20 cellular contexts compared by ENCODE assay signal in genomic region chr7:155581107-155581830, GRCh38. TPM values are rescaled to one million over a fixed set of nuclear protein-coding genes. Genes with fewer than 3 reads are reported as not detected.
"Had no signal": no experiment of that assay in that cellular context is flagged by ENCODE, and none has a peak within 500 bp of the region (broad histone marks: within the 10 kb centered on the region; RNA-seq: fewer than 3 reads in every experiment).

No MANE protein-coding gene starts in this region.

- H3K27ac ChIP-seq: left lung, sigmoid colon, stomach, thoracic aorta had no signal

- H3K4me3 ChIP-seq: left lung, sigmoid colon, stomach, thoracic aorta had no signal

- FAIRE-seq: astrocyte, colon, keratinocyte, urothelium cell line had no signal

- H3K36me3 ChIP-seq: left lung, sigmoid colon, stomach, thoracic aorta had no signal

- H3K4me1 Mint-ChIP-seq: nephron progenitor cell, T-cell had no signal

- H3K36me3 Mint-ChIP-seq: T-cell had no signal

- H3K27ac Mint-ChIP-seq: nephron progenitor cell, T-cell had no signal

- DNase-seq: activated CD4-positive, alpha-beta T cell treated with anti-CD3 and anti-CD28 coated beads, Interleukin-2, amount 50 U/mL, for 4 hours; activated CD4-positive, CD25-positive, alpha-beta regulatory T cell treated with anti-CD3 and anti-CD28 coated beads, Interleukin-2, amount 50 U/mL, for 72 hours; activated naive CD4-positive, alpha-beta T cell treated with anti-CD3 and anti-CD28 coated beads, Interleukin-2, amount 50 U/mL, for 16 hours; activated T-cell treated with anti-CD3 and anti-CD28 coated beads for 4 hours; hippocampal formation; left lung; nephron progenitor cell; sigmoid colon; stomach; T-cell; T-helper 9 cell had no signal

- H3K4me3 Mint-ChIP-seq: nephron progenitor cell, T-cell had no signal

- H3K9me3 Mint-ChIP-seq: nephron progenitor cell, T-cell had no signal

- ATAC-seq: left lung, T-cell had no signal

- H3K9me3 ChIP-seq: left lung, sigmoid colon, stomach, thoracic aorta had no signal

RNA-seq across cellular contexts. Expression of gene CNPY1, which starts 34.9 kb away (rescaled TPM):
- total RNA-seq: astrocyte, left lung, osteocyte, pulmonary artery endothelial cell, sigmoid colon, T-cell, thoracic aorta had no signal
- polyA plus RNA-seq: adipose tissue, esophagus, keratinocyte, sigmoid colon, stomach had no signal
